Comparison of ENCODE assay signal across 8 cellular contexts in genomic region chr17:50199651-50200446, GRCh38. TPM values are rescaled to one million over a fixed set of nuclear protein-coding genes. Genes with fewer than 3 reads are reported as not detected.
DNase-seq lines count a peak whose midpoint lies in the region; ATAC-seq and TF ChIP-seq lines count a peak whose summit lies in the region.

No MANE protein-coding gene starts in this region.

- peak in 1 of 4 donors; percentile 55 for TF ChIP-seq POLR2A in upper lobe of left lung (IDR thresholded peaks at IDR 0.05)

- peak; percentile 84 for DNase-seq in KBM-7
- DNase-seq in SK-MEL-5 (ENCODE audit: low read depth, low spot score): peak; percentile 86
- DNase-seq in activated naive CD4-positive, alpha-beta T cell treated with anti-CD3 and anti-CD28 coated beads, Interleukin-2, amount 10 ng/mL, durations not matched to agents 7 days and 5 days: peak; percentile 82
- peak in 36 of 42 donors; percentile 7 to 76 (median 50) for DNase-seq in head of caudate nucleus
- DNase-seq in upper lobe of left lung: peak; percentile 92 to 95

- peak overlapping the region; percentile 80 for H2AFZ ChIP-seq in parathyroid adenoma

- H3K27me3 Mint-ChIP-seq in activated naive CD4-positive, alpha-beta T cell treated with anti-CD3 and anti-CD28 coated beads, Interleukin-2, amount 10 ng/mL, durations not matched to agents 7 days and 5 days: peaks cover 91% of the 10 kb centered on the region

- WGBS in upper lobe of left lung, 2 donors: 4 to 15% methylated on average over 25 to 50 of the region's 50 CpGs

- no peaks in the 10 kb centered on the region for H3K36me3 Mint-ChIP-seq in activated naive CD4-positive, alpha-beta T cell treated with anti-CD3 and anti-CD28 coated beads, Interleukin-2, amount 10 ng/mL, durations not matched to agents 7 days and 5 days

- H3K9me3 ChIP-seq in parathyroid adenoma (ENCODE audit: control insufficient read depth, low read length): no peaks in the 10 kb centered on the region
- H3K9me3 ChIP-seq in upper lobe of left lung: no peaks in the 10 kb centered on the region

- no peaks in the 10 kb centered on the region for H3K79me2 ChIP-seq in parathyroid adenoma

- H3K36me3 ChIP-seq in parathyroid adenoma (ENCODE audit: control insufficient read depth, insufficient read depth, low read length): no peaks in the 10 kb centered on the region
- peaks cover 0 to 23% (median 7%) of the 10 kb centered on the region in 4 donors for H3K36me3 ChIP-seq in upper lobe of left lung

- H3K9me3 Mint-ChIP-seq in activated naive CD4-positive, alpha-beta T cell treated with anti-CD3 and anti-CD28 coated beads, Interleukin-2, amount 10 ng/mL, durations not matched to agents 7 days and 5 days: no peaks in the 10 kb centered on the region

- H3K27ac ChIP-seq in 22Rv1 (peak overlapping the region; percentile 95), parathyroid adenoma (no peak overlapping the region), upper lobe of left lung (peak overlapping the region; percentile 68 to 86 (median 82))

- peak; percentile 37 for ATAC-seq in GM18511 (IDR thresholded peaks at IDR 0.05; ENCODE audit: unreplicated experiment)
- ATAC-seq in upper lobe of left lung (ENCODE audit: low FRiP score in 2 of 2): peak; percentile 87 to 95

- no peaks in the 10 kb centered on the region for H3K4me1 ChIP-seq in parathyroid adenoma
- peaks cover 18 to 32% (median 25%) of the 10 kb centered on the region in 4 donors for H3K4me1 ChIP-seq in upper lobe of left lung

- H3K4me1 Mint-ChIP-seq in activated naive CD4-positive, alpha-beta T cell treated with anti-CD3 and anti-CD28 coated beads, Interleukin-2, amount 10 ng/mL, durations not matched to agents 7 days and 5 days: peaks cover 23% of the 10 kb centered on the region

- no peak overlapping the region for H3K9ac ChIP-seq in parathyroid adenoma

- CTCF ChIA-PET in activated naive CD4-positive, alpha-beta T cell treated with anti-CD3 and anti-CD28 coated beads, Interleukin-2, amount 10 ng/mL, durations not matched to agents 7 days and 5 days (lab: Charles Lee): interaction anchor here (0.6 to 7.2 kb wide), 34 partner anchors 9 to 332 kb away, joined by 3 to 217 read pairs (median 5); partner anchors contain the start of genes EPN3, LRRC59 and TMEM92

- TF ChIP-seq EP300 in upper lobe of left lung (IDR thresholded peaks at IDR 0.05): no peak

- H3K27ac Mint-ChIP-seq in activated naive CD4-positive, alpha-beta T cell treated with anti-CD3 and anti-CD28 coated beads, Interleukin-2, amount 10 ng/mL, durations not matched to agents 7 days and 5 days: peak overlapping the region; percentile 62

- H3K27me3 ChIP-seq in parathyroid adenoma (ENCODE audit: control insufficient read depth, insufficient read depth, low read length): peaks cover 5% of the 10 kb centered on the region
- peaks cover 0 to 10% (median 3%) of the 10 kb centered on the region in 4 donors for H3K27me3 ChIP-seq in upper lobe of left lung

- TF ChIP-seq CTCF in 22Rv1 (IDR thresholded peaks at IDR 0.05): no peak
- TF ChIP-seq CTCF in parathyroid adenoma (IDR thresholded peaks at IDR 0.05): no peak
- TF ChIP-seq CTCF in upper lobe of left lung (IDR thresholded peaks at IDR 0.05): no peak

- H3K4me2 ChIP-seq in parathyroid adenoma (ENCODE audit: low read length): peak overlapping the region; percentile 61

- in situ Hi-C loops in KBM-7 (cut with MboI; ENCODE audit: low pct_unique_long_range_greater_than_20kb, low sequenced_read_pairs) (no loop called here), SK-MEL-5 (cut with HindIII; ENCODE audit: low pct_unique_long_range_greater_than_20kb, low sequenced_read_pairs) (no loop called here)

- intact Hi-C loops in head of caudate nucleus (cut with DNase I): loop anchor here (2.0 kb wide), 1 partner anchor 97 kb away; no protein-coding TSS in a partner anchor

- H3K4me3 ChIP-seq in parathyroid adenoma (ENCODE audit: low read depth, low read length) (peak overlapping the region; percentile 56), upper lobe of left lung (peak overlapping the region; percentile 11 to 50 (median 40))

- peak overlapping the region; percentile 71 for H3K4me3 Mint-ChIP-seq in activated naive CD4-positive, alpha-beta T cell treated with anti-CD3 and anti-CD28 coated beads, Interleukin-2, amount 10 ng/mL, durations not matched to agents 7 days and 5 days

RNA-seq across cellular contexts. Expression of gene COL1A1, which starts 1.6 kb away (rescaled TPM):
- total RNA-seq in SK-MEL-5 (2014; rRNA removed; shearing (Covaris generic)): 0.03 TPM in 2 replicates
- polyA plus RNA-seq in SK-MEL-5 (2015; cell fraction: cytosol; rRNA removed): 1.8 and 2.2 TPM in 2 replicates
- polyA plus RNA-seq in SK-MEL-5 (2015; cell fraction: nucleus; rRNA removed): 0.33 and 4.0 TPM in 2 replicates
- total RNA-seq in upper lobe of left lung: 100 to 1,000 TPM in 3 of 6 donors, 10 to 100 TPM in 3; 15.4 to 555 (median 117) TPM

RNA-seq across cellular contexts. Expression of gene SGCA, which starts 34.0 kb away (rescaled TPM):
- not detected in 2 replicates for total RNA-seq in SK-MEL-5 (2014; rRNA removed; shearing (Covaris generic))
- not detected in 2 replicates for polyA plus RNA-seq in SK-MEL-5 (2015; cell fraction: cytosol; rRNA removed)
- polyA plus RNA-seq in SK-MEL-5 (2015; cell fraction: nucleus; rRNA removed): not detected in 2 replicates
- total RNA-seq in upper lobe of left lung: 10 to 100 TPM in 5 of 6 donors, 1 to 10 TPM in 1; 1.6 to 19.7 (median 14.1) TPM

RNA-seq across cellular contexts. Expression of gene PPP1R9B, which starts 49.4 kb away (rescaled TPM):
- total RNA-seq in SK-MEL-5 (2014; rRNA removed; shearing (Covaris generic)): 33.6 and 36.2 TPM in 2 replicates
- polyA plus RNA-seq in SK-MEL-5 (2015; cell fraction: cytosol; rRNA removed): 49.3 and 63.2 TPM in 2 replicates
- polyA plus RNA-seq in SK-MEL-5 (2015; cell fraction: nucleus; rRNA removed): 61.2 and 61.5 TPM in 2 replicates
- 100 to 1,000 TPM in 1 of 6 donors, 10 to 100 TPM in 5; 37.5 to 121 (median 74.7) TPM for total RNA-seq in upper lobe of left lung

Comparison
In these comparisons a context has a peak if more than half of its experiments do, and no peak if none do; other contexts are left out.
1. RNA of gene COL1A1, which starts 1.6 kb away (total RNA-seq): 15.4 to 555 TPM in upper lobe of left lung; 0.03 TPM in SK-MEL-5; every median in the first group is over 10 times any median in the second.
2. Peak in every context shown above with its lines, with median percentiles within 50 percentile points of each other: DNase-seq.